ENCODE assay signal across 8 cellular contexts in the genomic region with DNA sequence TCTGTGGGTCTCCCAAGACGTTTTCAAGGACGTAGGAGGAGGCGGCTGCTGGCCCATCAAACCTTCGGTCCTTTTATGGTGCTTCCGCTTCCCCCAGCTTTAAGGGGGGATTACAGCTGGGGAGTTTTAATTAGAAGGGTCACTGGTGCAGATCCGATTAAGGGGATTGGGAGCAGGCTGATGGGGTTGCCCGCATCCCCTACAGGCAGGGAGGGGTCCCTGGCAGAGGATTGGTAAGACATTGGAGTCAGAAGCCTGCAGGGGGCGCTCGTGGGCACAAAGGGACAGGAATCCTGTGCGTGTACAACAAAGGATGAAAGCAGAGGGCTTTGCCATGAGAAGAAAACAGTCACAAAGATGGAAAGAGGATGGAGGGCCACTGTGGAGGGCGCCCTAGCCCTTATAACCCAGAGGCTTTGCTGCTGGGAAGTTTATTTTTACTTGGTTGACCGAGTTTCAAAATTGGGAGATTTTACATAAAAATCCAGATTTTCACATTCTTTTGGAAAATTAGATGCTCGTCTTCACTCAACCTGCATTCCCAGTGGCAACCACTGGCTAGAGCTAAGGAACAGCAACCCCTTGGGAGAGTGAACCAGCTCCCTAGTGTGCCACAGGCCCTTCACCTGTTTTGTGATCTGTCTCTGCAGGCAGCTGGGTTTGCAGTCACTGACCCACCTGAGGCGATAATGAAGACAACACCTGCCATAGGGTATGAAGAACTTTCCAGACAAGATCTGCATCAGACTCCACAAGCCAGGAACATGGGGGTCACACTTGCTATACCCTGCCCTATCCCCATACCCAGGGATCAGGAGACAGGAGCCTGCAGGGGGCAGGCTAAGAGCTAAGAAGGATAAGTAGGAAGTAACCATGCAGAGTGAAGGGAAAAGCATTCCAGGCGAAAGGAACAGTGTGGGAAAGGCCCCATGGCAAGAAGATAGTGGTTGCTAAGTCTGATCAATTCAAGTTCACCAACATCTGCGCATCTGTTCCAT.
A peak's percentile ranks its signal among the peaks of the same experiment; 100 is the strongest.
DNase-seq lines count a peak whose midpoint lies in the region; ATAC-seq and TF ChIP-seq lines count a peak whose summit lies in the region.

No MANE protein-coding gene starts in this region.

- POLR2A ChIA-PET in HEK293T (lab: Yijun Ruan, JAX): interaction anchor here (0.7 kb wide), 1 partner anchor 12 kb away, joined by 3 read pairs; no protein-coding TSS in a partner anchor

- H3F3A ChIP-seq in neural cell (ENCODE audit: insufficient read depth, low read length, poor library complexity, severe bottlenecking): no peaks in the 10 kb centered on the region

- no peaks in the 10 kb centered on the region for H3K9me2 ChIP-seq in neural cell (ENCODE audit: insufficient read depth, low read length)

- peak; percentile 89 for TF ChIP-seq CTCF in BE2C (IDR thresholded peaks at IDR 0.05; ENCODE audit: low read depth, low read length)
- TF ChIP-seq CTCF in esophagus muscularis mucosa (IDR thresholded peaks at IDR 0.05): peak; percentile 64 to 75 (median 71)
- TF ChIP-seq CTCF in neural cell (IDR thresholded peaks at IDR 0.05; ENCODE audit: poor library complexity, severe bottlenecking): peak; percentile 57

- ATAC-seq in GM21717 (IDR thresholded peaks at IDR 0.05; ENCODE audit: unreplicated experiment): no peak

- peak overlapping the region; percentile 69 to 94 (median 88) for H3K27ac ChIP-seq in esophagus muscularis mucosa (replicated peaks in 1 of 4)
- no peak overlapping the region for H3K27ac ChIP-seq in neural cell (ENCODE audit: low read length)
- H3K27ac ChIP-seq in stomach smooth muscle (ENCODE audit: low read length): peak overlapping the region; percentile 55

- H3K36me3 ChIP-seq in BE2C (no peaks in the 10 kb centered on the region), esophagus muscularis mucosa (no peaks in the 10 kb centered on the region), neural cell (ENCODE audit: insufficient read depth, low read length) (no peaks in the 10 kb centered on the region), stomach smooth muscle (ENCODE audit: control insufficient read depth in 2 of 2, insufficient read depth in 2 of 2, low read length in 2 of 2) (no peaks in the 10 kb centered on the region)

- no peaks in the 10 kb centered on the region for H3K79me2 ChIP-seq in neural cell (replicated peaks; ENCODE audit: insufficient read depth, low read length)

- CTCF ChIA-PET in HEK293T (lab: Yijun Ruan, JAX): interaction anchor here (0.6 to 3.0 kb wide), 11 partner anchors 9 to 124 kb away, joined by 3 to 19 read pairs (median 4); no protein-coding TSS in a partner anchor

- intact Hi-C loops in esophagus muscularis mucosa (cut with DNase I): loop anchor here (5.0 kb wide), 1 partner anchor 37 kb away; no protein-coding TSS in a partner anchor

- no peaks in the 10 kb centered on the region for H4K20me1 ChIP-seq in neural cell (ENCODE audit: insufficient read depth)

- no peak for TF ChIP-seq POLR2A in esophagus muscularis mucosa (IDR thresholded peaks at IDR 0.05; ENCODE audit: low read depth)

- H3K4me1 ChIP-seq in BE2C (peaks cover 23% of the 10 kb centered on the region), esophagus muscularis mucosa (peaks cover 30 to 96% (median 90%) of the 10 kb centered on the region in 4 donors), stomach smooth muscle (ENCODE audit: control insufficient read depth, insufficient read depth, low read length) (peaks cover 52% of the 10 kb centered on the region)

- 57% methylated on average over 16 of the region's 16 CpGs for WGBS in esophagus muscularis mucosa

- H3K27me3 ChIP-seq in BE2C: no peaks in the 10 kb centered on the region
- H3K27me3 ChIP-seq in esophagus muscularis mucosa: no peaks in the 10 kb centered on the region
- H3K27me3 ChIP-seq in neural cell (ENCODE audit: insufficient read depth, low read depth, low read length): no peaks in the 10 kb centered on the region
- no peaks in the 10 kb centered on the region for H3K27me3 ChIP-seq in stomach smooth muscle (ENCODE audit: control insufficient read depth in 1 of 2, insufficient read depth in 2 of 2, low read length in 2 of 2)

- no peak overlapping the region for H3K4me2 ChIP-seq in neural cell (ENCODE audit: low read length)

- TF ChIP-seq EP300 in esophagus muscularis mucosa (IDR thresholded peaks at IDR 0.05): no peak
- TF ChIP-seq EP300 in neural cell (conservative IDR thresholded peaks at IDR 0.05; ENCODE audit: poor library complexity, severe bottlenecking): no peak

- TF ChIP-seq RAD21 in neural cell (conservative IDR thresholded peaks at IDR 0.05): peak; percentile 33

- DNase-seq in BE2C: peak; percentile 94
- DNase-seq in HEK293T (ENCODE audit: extremely low spot score): peak; percentile 79
- DNase-seq in NOMO-1 treated with dmso at 0.1 percent for 144 hours (lab: John Stamatoyannopoulos, UW; ENCODE audit: unreplicated experiment): peak; percentile 36
- peak; percentile 53 for DNase-seq in activated T-cell treated with anti-CD3 and anti-CD28 coated beads for 1 hour (ENCODE audit: low read depth)
- DNase-seq in esophagus muscularis mucosa (ENCODE audit: extremely low spot score): no peak

- H3K4me3 ChIP-seq in BE2C (ENCODE audit: low read depth, low read length) (no peak overlapping the region), esophagus muscularis mucosa (no peak overlapping the region), neural cell (ENCODE audit: low read length) (no peak overlapping the region), stomach smooth muscle (ENCODE audit: low read length in 2 of 2) (no peak overlapping the region)

- H3K9me3 ChIP-seq in BE2C: no peaks in the 10 kb centered on the region
- no peaks in the 10 kb centered on the region for H3K9me3 ChIP-seq in esophagus muscularis mucosa
- no peaks in the 10 kb centered on the region for H3K9me3 ChIP-seq in neural cell (ENCODE audit: low read length)
- no peaks in the 10 kb centered on the region for H3K9me3 ChIP-seq in stomach smooth muscle (ENCODE audit: control insufficient read depth in 2 of 2, low read length in 2 of 2)

- no peak overlapping the region for H3K9ac ChIP-seq in neural cell (ENCODE audit: low read length)
- no peak overlapping the region for H3K9ac ChIP-seq in stomach smooth muscle (ENCODE audit: low read length in 2 of 2)

- H2AFZ ChIP-seq in neural cell (ENCODE audit: low read depth, low read length): no peak overlapping the region

TF ChIP-seq in HEK293T, 16 proteins besides CTCF, POLR2A, EP300 and RAD21:
- TF ChIP-seq ZNF384 (IDR thresholded peaks at IDR 0.05): no peak
- no peak for TF ChIP-seq SP1 (IDR thresholded peaks at IDR 0.05)
- no peak for TF ChIP-seq CTBP1 (IDR thresholded peaks at IDR 0.05; ENCODE audit: borderline replicate concordance)
- TF ChIP-seq ELF4 (IDR thresholded peaks at IDR 0.05): no peak
- no peak for TF ChIP-seq NFRKB (IDR thresholded peaks at IDR 0.05)
- no peak for TF ChIP-seq FOXK2 (IDR thresholded peaks at IDR 0.05)
- no peak for TF ChIP-seq TARDBP (IDR thresholded peaks at IDR 0.05)
- TF ChIP-seq FOXM1 (IDR thresholded peaks at IDR 0.05; ENCODE audit: borderline replicate concordance): no peak
- TF ChIP-seq FOXA1 (IDR thresholded peaks at IDR 0.05): no peak
- TF ChIP-seq SUZ12 (IDR thresholded peaks at IDR 0.05): no peak

TF ChIP-seq in neural cell, 6 proteins besides CTCF, POLR2A, EP300 and RAD21:
- TF ChIP-seq MXI1 (conservative IDR thresholded peaks at IDR 0.05; ENCODE audit: poor library complexity, severe bottlenecking) (no peak), EZH2 (IDR thresholded peaks at IDR 0.05; ENCODE audit: borderline replicate concordance, insufficient read depth, low read length, poor library complexity, severe bottlenecking) (no peak), SMC3 (conservative IDR thresholded peaks at IDR 0.05; ENCODE audit: poor library complexity) (no peak), POLR2AphosphoS5 (IDR thresholded peaks at IDR 0.05) (no peak), TAF1 (IDR thresholded peaks at IDR 0.05; ENCODE audit: low read depth) (no peak)
- TF ChIP-seq, protein P1, sequence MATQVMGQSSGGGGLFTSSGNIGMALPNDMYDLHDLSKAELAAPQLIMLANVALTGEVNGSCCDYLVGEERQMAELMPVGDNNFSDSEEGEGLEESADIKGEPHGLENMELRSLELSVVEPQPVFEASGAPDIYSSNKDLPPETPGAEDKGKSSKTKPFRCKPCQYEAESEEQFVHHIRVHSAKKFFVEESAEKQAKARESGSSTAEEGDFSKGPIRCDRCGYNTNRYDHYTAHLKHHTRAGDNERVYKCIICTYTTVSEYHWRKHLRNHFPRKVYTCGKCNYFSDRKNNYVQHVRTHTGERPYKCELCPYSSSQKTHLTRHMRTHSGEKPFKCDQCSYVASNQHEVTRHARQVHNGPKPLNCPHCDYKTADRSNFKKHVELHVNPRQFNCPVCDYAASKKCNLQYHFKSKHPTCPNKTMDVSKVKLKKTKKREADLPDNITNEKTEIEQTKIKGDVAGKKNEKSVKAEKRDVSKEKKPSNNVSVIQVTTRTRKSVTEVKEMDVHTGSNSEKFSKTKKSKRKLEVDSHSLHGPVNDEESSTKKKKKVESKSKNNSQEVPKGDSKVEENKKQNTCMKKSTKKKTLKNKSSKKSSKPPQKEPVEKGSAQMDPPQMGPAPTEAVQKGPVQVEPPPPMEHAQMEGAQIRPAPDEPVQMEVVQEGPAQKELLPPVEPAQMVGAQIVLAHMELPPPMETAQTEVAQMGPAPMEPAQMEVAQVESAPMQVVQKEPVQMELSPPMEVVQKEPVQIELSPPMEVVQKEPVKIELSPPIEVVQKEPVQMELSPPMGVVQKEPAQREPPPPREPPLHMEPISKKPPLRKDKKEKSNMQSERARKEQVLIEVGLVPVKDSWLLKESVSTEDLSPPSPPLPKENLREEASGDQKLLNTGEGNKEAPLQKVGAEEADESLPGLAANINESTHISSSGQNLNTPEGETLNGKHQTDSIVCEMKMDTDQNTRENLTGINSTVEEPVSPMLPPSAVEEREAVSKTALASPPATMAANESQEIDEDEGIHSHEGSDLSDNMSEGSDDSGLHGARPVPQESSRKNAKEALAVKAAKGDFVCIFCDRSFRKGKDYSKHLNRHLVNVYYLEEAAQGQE (IDR thresholded peaks at IDR 0.05; ENCODE audit: borderline replicate concordance): no peak
